ENCODE assay signal across 8 cellular contexts in genomic region chr1:7299329-7299799, GRCh38.
DNase-seq lines count a peak whose midpoint lies in the region; ATAC-seq and TF ChIP-seq lines count a peak whose summit lies in the region.

No MANE protein-coding gene starts in this region.

- H3K79me2 ChIP-seq in GM23338 (replicated peaks; ENCODE audit: insufficient read depth), result no peaks in the 10 kb centered on the region

- no peak for TF ChIP-seq CTCF in GM23338 (conservative IDR thresholded peaks at IDR 0.05; ENCODE audit: low read depth in 2 of 2)
- no peak for TF ChIP-seq CTCF in WI38 (IDR thresholded peaks at IDR 0.05; ENCODE audit: low read depth, low read length)
- no peak for TF ChIP-seq CTCF in heart right ventricle (IDR thresholded peaks at IDR 0.05)
- no peak for TF ChIP-seq CTCF in Caco-2 (IDR thresholded peaks at IDR 0.05; ENCODE audit: insufficient read depth in 1 of 2, low read depth in 1 of 2, low read length in 1 of 2, severe bottlenecking in 1 of 2, unreplicated experiment in 1 of 2)

- POLR2A ChIA-PET in Caco-2 (lab: Charles Lee), result no interaction called here

- H3K9me2 ChIP-seq in GM23338 (ENCODE audit: insufficient read depth), result peaks cover 9% of the 10 kb centered on the region; the same call in 1 of the 2 replicates

- no peak overlapping the region for H3K27ac ChIP-seq in GM23338 (ENCODE audit: low read depth)
- peak overlapping the region in 3 of 10 donors; percentile 2 to 77 (median 4) for H3K27ac ChIP-seq in heart right ventricle

- H3K36me3 Mint-ChIP-seq in GM23338 (ENCODE audit: low read depth) (peaks cover 5% of the 10 kb centered on the region; the same call in 2 of the 3 replicates), Caco-2 (ENCODE audit: insufficient read depth, unreplicated experiment) (no peaks in the 10 kb centered on the region)

- peak overlapping the region; percentile 93 for H3K27ac Mint-ChIP-seq in GM23338
- no peak overlapping the region for H3K27ac Mint-ChIP-seq in Caco-2 (ENCODE audit: unreplicated experiment)

- no peaks in the 10 kb centered on the region; the same call in 1 of the 2 replicates for H3F3A ChIP-seq in GM23338 (replicated peaks; ENCODE audit: low read depth)

- ATAC-seq in GM23338 (peak; percentile 51), heart right ventricle (peak; percentile 63 to 94 (median 86)), GM21515 (IDR thresholded peaks at IDR 0.05; ENCODE audit: unreplicated experiment) (no peak), GM21390 (IDR thresholded peaks at IDR 0.05; ENCODE audit: unreplicated experiment) (no peak)

- peak; percentile 37 for DNase-seq in GM23338 (ENCODE audit: low spot score)
- peak; percentile 56 to 59 for DNase-seq in heart right ventricle
- peak; percentile 96 for DNase-seq in renal cortical epithelial cell (ENCODE audit: low read depth)
- DNase-seq in GM19238 (ENCODE audit: insufficient read length, low spot score), result no peak
- no peak for DNase-seq in Caco-2

- H3K4me1 ChIP-seq in GM23338 (ENCODE audit: insufficient read depth) (peaks cover 28% of the 10 kb centered on the region), heart right ventricle (peaks cover 0 to 18% (median 15%) of the 10 kb centered on the region in 9 donors), Caco-2 (peaks cover 10% of the 10 kb centered on the region)

- H3K9me3 Mint-ChIP-seq in GM23338, result peaks cover 7% of the 10 kb centered on the region
- H3K9me3 Mint-ChIP-seq in Caco-2 (ENCODE audit: unreplicated experiment), result no peaks in the 10 kb centered on the region

- WGBS in heart right ventricle, 2 donors, result 17 to 18% methylated on average over 8 of the region's 8 CpGs

- 0 out of 2 replicates have a peak overlapping the region, but pooled peaks have one; percentile 41 for H3K4me2 ChIP-seq in GM23338

- intact Hi-C loops in heart right ventricle (cut with DNase I) (loop anchor here in 2 of 10 donors (10.0 kb wide), 1 partner anchor 65 kb away; no protein-coding TSS in a partner anchor), Caco-2 (cut with micrococcal nuclease; ENCODE audit: unreplicated experiment) (no loop called here)

- CTCF ChIA-PET in Caco-2 (lab: Charles Lee), result no interaction called here

- H3K27me3 ChIP-seq in GM23338 (ENCODE audit: insufficient read depth), result no peaks in the 10 kb centered on the region
- no peaks in the 10 kb centered on the region for H3K27me3 ChIP-seq in heart right ventricle
- H3K27me3 ChIP-seq in Caco-2 (replicated peaks; ENCODE audit: control insufficient read depth, insufficient read depth, low read length), result no peaks in the 10 kb centered on the region

- no peaks in the 10 kb centered on the region for H3K36me3 ChIP-seq in GM23338 (ENCODE audit: insufficient read depth)
- no peaks in the 10 kb centered on the region for H3K36me3 ChIP-seq in heart right ventricle
- no peaks in the 10 kb centered on the region for H3K36me3 ChIP-seq in Caco-2 (ENCODE audit: control insufficient read depth, insufficient read depth, low read length)

- H3K9me3 ChIP-seq in heart right ventricle (peaks cover 0 to 21% (median 12%) of the 10 kb centered on the region in 11 donors), Caco-2 (no peaks in the 10 kb centered on the region)

- no TSS peak for BruUV-seq in Caco-2 (replicated peaks; lab: Mats Ljungman, UMichigan)

- peaks cover 72% of the 10 kb centered on the region for H3K4me1 Mint-ChIP-seq in GM23338
- no peaks in the 10 kb centered on the region for H3K4me1 Mint-ChIP-seq in Caco-2 (ENCODE audit: low read depth, unreplicated experiment)

- H3K4me3 Mint-ChIP-seq in GM23338, result no peak overlapping the region
- no peak overlapping the region for H3K4me3 Mint-ChIP-seq in Caco-2 (ENCODE audit: unreplicated experiment)

- peak overlapping the region; percentile 70 for H2AFZ ChIP-seq in GM23338

- H3K4me3 ChIP-seq in GM23338 (no peak overlapping the region), WI38 (ENCODE audit: low read depth, low read length) (peak overlapping the region; percentile 28), heart right ventricle (no peak overlapping the region), Caco-2 (ENCODE audit: low read depth, low read length) (no peak overlapping the region)

- H4K20me1 ChIP-seq in GM23338 (replicated peaks; ENCODE audit: insufficient read depth), result no peaks in the 10 kb centered on the region

- H3K27me3 Mint-ChIP-seq in GM23338 (ENCODE audit: insufficient read depth, low read depth, poor library complexity) (peaks cover 6% of the 10 kb centered on the region), Caco-2 (ENCODE audit: insufficient read depth, unreplicated experiment) (no peaks in the 10 kb centered on the region)

TF ChIP-seq in GM23338, 12 proteins besides CTCF, POLR2A, EP300 and RAD21:
- TF ChIP-seq JUNB (IDR thresholded peaks at IDR 0.05; ENCODE audit: unreplicated experiment) (no peak), ZNF331 (CRISPR knock-in tag; IDR thresholded peaks at IDR 0.05; ENCODE audit: low read depth) (no peak), EZH2 (IDR thresholded peaks at IDR 0.05; ENCODE audit: low read depth, unreplicated experiment) (no peak), ZNF114 (CRISPR knock-in tag; IDR thresholded peaks at IDR 0.05) (no peak), EZH2phosphoT487 (IDR thresholded peaks at IDR 0.05; ENCODE audit: unreplicated experiment) (no peak), REST (IDR thresholded peaks at IDR 0.05; ENCODE audit: unreplicated experiment) (no peak), ETS1 (IDR thresholded peaks at IDR 0.05) (no peak), POLR2AphosphoS5 (IDR thresholded peaks at IDR 0.05; ENCODE audit: low read depth) (no peak), STAT1 (IDR thresholded peaks at IDR 0.05; ENCODE audit: unreplicated experiment) (no peak)

Comparison
In these comparisons a context has a peak if more than half of its experiments do, and no peak if none do; other contexts are left out.
1. ATAC-seq: peak in GM23338 (single experiment) and heart right ventricle (8 of 8); none in GM21515 (single experiment) and GM21390 (single experiment).
2. DNase-seq: peak in GM23338 (single experiment), heart right ventricle (2 of 2) and renal cortical epithelial cell (single experiment); none in GM19238 (single experiment) and Caco-2 (0 of 2).